ENCODE assay signal across 13 cellular contexts in genomic region chrX:39163585-39163984, GRCh38.
"Had no signal": no experiment of that assay in that cellular context is flagged by ENCODE, and none has a peak within 500 bp of the region (broad histone marks: within the 10 kb centered on the region; RNA-seq: fewer than 3 reads in every experiment).

No MANE protein-coding gene starts in this region.

- H3K36me3 Mint-ChIP-seq: activated naive CD4-positive, alpha-beta T cell treated with anti-CD3 and anti-CD28 coated beads, Interleukin-2, amount 50 U/mL, for 24 hours; immature natural killer cell; neural progenitor cell had no signal

- H3K9me3 Mint-ChIP-seq: activated naive CD4-positive, alpha-beta T cell treated with anti-CD3 and anti-CD28 coated beads, Interleukin-2, amount 50 U/mL, for 24 hours; immature natural killer cell had no signal

- ATAC-seq: lower lobe of right lung had no signal

- DNase-seq: activated CD4-positive, CD25-positive, alpha-beta regulatory T cell; cerebellar nuclear complex; dorsolateral prefrontal cortex; glutamatergic neuron; immature natural killer cell; left cardiac atrium; lower lobe of right lung; midbrain; ovary; RPMI8226; uterus had no signal

- H3K27me3 Mint-ChIP-seq: activated naive CD4-positive, alpha-beta T cell treated with anti-CD3 and anti-CD28 coated beads, Interleukin-2, amount 50 U/mL, for 24 hours had no signal

- H3K4me3 Mint-ChIP-seq: neural progenitor cell had no signal

- H3K27ac Mint-ChIP-seq: immature natural killer cell, neural progenitor cell had no signal
